20 cellular contexts compared by ENCODE assay signal in genomic region chr12:109706747-109707469, GRCh38. TPM values are rescaled to one million over a fixed set of nuclear protein-coding genes. Genes with fewer than 3 reads are reported as not detected.
DNase-seq lines count a peak whose midpoint lies in the region; ATAC-seq, FAIRE-seq and TF ChIP-seq lines count a peak whose summit lies in the region.
"Had no signal": no experiment of that assay in that cellular context is flagged by ENCODE, and none has a peak within 500 bp of the region (broad histone marks: within the 10 kb centered on the region; RNA-seq: fewer than 3 reads in every experiment).

No MANE protein-coding gene starts in this region.

- peaks cover 29% of the 10 kb centered on the region for H3K4me1 Mint-ChIP-seq in progenitor cell of endocrine pancreas (ENCODE audit: low read depth)
- H3K4me1 Mint-ChIP-seq: activated CD4-positive, alpha-beta T cell treated with anti-CD3 and anti-CD28 coated beads, Interleukin-2, amount 10 ng/mL, durations not matched to agents 24 days and 14 days; naive thymus-derived CD4-positive, alpha-beta T cell; stimulated activated effector memory CD8-positive, alpha-beta T cell treated with anti-CD3 and anti-CD28 coated beads, Interleukin-12 subunit alpha, Interleukin-12 subunit beta, amount 100 ng/mL, for 72 hours had no signal

- H3K36me3 Mint-ChIP-seq in progenitor cell of endocrine pancreas (ENCODE audit: insufficient read depth): no peaks in the 10 kb centered on the region
- H3K36me3 Mint-ChIP-seq: naive thymus-derived CD4-positive, alpha-beta T cell; stimulated activated effector memory CD8-positive, alpha-beta T cell treated with anti-CD3 and anti-CD28 coated beads, Interleukin-12 subunit alpha, Interleukin-12 subunit beta, amount 100 ng/mL, for 72 hours had no signal

- no peak overlapping the region for H4K5ac ChIP-seq in H1 (ENCODE audit: insufficient read length, low read depth, low read length)

- H2BK5ac ChIP-seq in H1 (ENCODE audit: low read depth, low read length): no peak overlapping the region

- no peak overlapping the region for H3K23ac ChIP-seq in H1 (ENCODE audit: insufficient read length)

- H3K27me3 Mint-ChIP-seq in progenitor cell of endocrine pancreas: peaks cover 14% of the 10 kb centered on the region

- no peak overlapping the region for H3K4me3 ChIP-seq in H1 (ENCODE audit: extremely low read depth in 1 of 4, insufficient read depth in 2 of 4, low read depth in 3 of 4, low read length in 4 of 4)
- H3K4me3 ChIP-seq in vagina: no peak overlapping the region
- H3K4me3 ChIP-seq: GM23338, right atrium auricular region had no signal

- TF ChIP-seq EP300 in H1 (IDR thresholded peaks at IDR 0.05; ENCODE audit: borderline replicate concordance in 1 of 2, low read depth in 2 of 2, low read length in 2 of 2): no peak

- ATAC-seq in HG02571 (IDR thresholded peaks at IDR 0.05; ENCODE audit: unreplicated experiment): no peak
- ATAC-seq: activated T-cell treated with anti-CD3 and anti-CD28 coated beads, Interleukin-2, amount 50 U/mL, for 4 hours; GM23338; naive thymus-derived CD4-positive, alpha-beta T cell; stimulated activated effector memory CD8-positive, alpha-beta T cell treated with anti-CD3 and anti-CD28 coated beads, Interleukin-12 subunit alpha, Interleukin-12 subunit beta, amount 100 ng/mL, for 72 hours had no signal

- H2AK5ac ChIP-seq in H1 (ENCODE audit: low read depth, low read length): no peak overlapping the region

- FAIRE-seq in H1 (lab: Jason Lieb, UNC) (no peak), HTR-8/SVneo (lab: Jason Lieb, UNC) (no peak)
- FAIRE-seq: RCC 7860 had no signal

- WGBS in H1 (ENCODE audit: extremely low coverage in 1 of 2, insufficient coverage in 1 of 2, insufficient read length in 1 of 2, insufficient replicate concordance in 2 of 2, low coverage in 1 of 2, low lambda C conversion rate in 2 of 2, missing lambda C conversion rate in 1 of 2), 2 experiments: 91% methylated on average over 10 of the region's 10 CpGs; no CpG with 5 or more reads in 1 of the 2 experiments

- H2BK12ac ChIP-seq in H1 (ENCODE audit: low read depth, low read length): no peak overlapping the region

- no peak for TF ChIP-seq RAD21 in H1 (IDR thresholded peaks at IDR 0.05 in 1 of 2, conservative IDR thresholded peaks at IDR 0.05 in 1 of 2; ENCODE audit: low read depth in 2 of 2, low read length in 2 of 2)

- no peaks in the 10 kb centered on the region for H3K36me3 ChIP-seq in H1 (ENCODE audit: control insufficient read depth in 2 of 4, insufficient read depth in 4 of 4, low read length in 3 of 4)
- no peaks in the 10 kb centered on the region for H3K36me3 ChIP-seq in vagina
- H3K36me3 ChIP-seq: right atrium auricular region had no signal

- CTCF ChIA-PET in H1 (lab: Charles Lee; ENCODE audit: partially characterized antibody): interaction anchor here (0.6 to 2.1 kb wide), 9 partner anchors 9 to 1783 kb away, joined by 3 to 4 read pairs (median 3); no protein-coding TSS in a partner anchor

- peaks cover 0 to 7% (median 6%) of the 10 kb centered on the region in 4 experiments; a peak in 5 of 7 replicates for H3K27me3 ChIP-seq in H1 (replicated peaks in 1 of 4; ENCODE audit: control insufficient read depth in 3 of 4, extremely low read depth in 1 of 4, insufficient read depth in 3 of 4, low read length in 3 of 4)
- no peaks in the 10 kb centered on the region for H3K27me3 ChIP-seq in vagina
- H3K27me3 ChIP-seq: right atrium auricular region had no signal

- DNase-seq in DMS153 (lab: John Stamatoyannopoulos, UW): peak; percentile 64
- no peak for DNase-seq in DMS153 treated with DMSO at 0.1 percent for 48 hours (lab: John Stamatoyannopoulos, UW; ENCODE audit: unreplicated experiment)
- DNase-seq in NCI-H2227 treated with DMSO at 0.1 percent for 48 hours (lab: John Stamatoyannopoulos, UW): peak; percentile 51
- DNase-seq in H1 (ENCODE audit: low read depth in 1 of 2, low spot score in 2 of 2): no peak
- DNase-seq in progenitor cell of endocrine pancreas (ENCODE audit: low spot score, unreplicated experiment): no peak
- no peak for DNase-seq in vagina (ENCODE audit: extremely low spot score in 2 of 2)
- DNase-seq in HTR-8/SVneo (ENCODE audit: insufficient read length, low spot score): no peak
- DNase-seq: activated CD4-positive, alpha-beta T cell treated with anti-CD3 and anti-CD28 coated beads, Interleukin-2, amount 10 ng/mL, durations not matched to agents 24 days and 14 days; activated T-cell treated with anti-CD3 and anti-CD28 coated beads, Interleukin-2, amount 50 U/mL, for 4 hours; CD4-positive, alpha-beta T cell; glutamatergic neuron; KBM-7; naive thymus-derived CD4-positive, alpha-beta T cell; NCI-H2029; stimulated activated CD4-positive, alpha-beta T cell treated with anti-CD3 and anti-CD28 coated beads, Interleukin-4, amount 100 ng/mL, for 24 hours had no signal

- no peak overlapping the region for H2BK15ac ChIP-seq in H1 (ENCODE audit: low read length)

- H3K9me3 Mint-ChIP-seq in progenitor cell of endocrine pancreas (ENCODE audit: low read depth): no peaks in the 10 kb centered on the region
- H3K9me3 Mint-ChIP-seq: activated CD4-positive, alpha-beta T cell treated with anti-CD3 and anti-CD28 coated beads, Interleukin-2, amount 10 ng/mL, durations not matched to agents 24 days and 14 days; activated T-cell treated with anti-CD3 and anti-CD28 coated beads, Interleukin-2, amount 50 U/mL, for 4 hours; CD4-positive, alpha-beta T cell; GM23338; naive thymus-derived CD4-positive, alpha-beta T cell; stimulated activated effector memory CD8-positive, alpha-beta T cell treated with anti-CD3 and anti-CD28 coated beads, Interleukin-12 subunit alpha, Interleukin-12 subunit beta, amount 100 ng/mL, for 72 hours had no signal

- H2BK120ac ChIP-seq in H1 (replicated peaks; ENCODE audit: low read depth, low read length): no peak overlapping the region

- peak overlapping the region; percentile 43; the same call in 1 of the 2 replicates for H4K8ac ChIP-seq in H1 (ENCODE audit: extremely low read depth, insufficient read depth, low read length)

- no peak overlapping the region for H2AFZ ChIP-seq in H1 (ENCODE audit: low read length)
- H2AFZ ChIP-seq: GM23338 had no signal

- intact Hi-C loops in vagina (cut with DNase I): no loop called here

- H3K4me2 ChIP-seq in H1 (ENCODE audit: insufficient read depth in 1 of 2, low read depth in 2 of 2, low read length in 2 of 2): no peak overlapping the region
- H3K4me2 ChIP-seq: GM23338 had no signal

- H3K4ac ChIP-seq in H1 (replicated peaks; ENCODE audit: insufficient read length, low read depth, low read length): no peak overlapping the region

- H3K56ac ChIP-seq in H1 (replicated peaks; ENCODE audit: insufficient read length, low read depth, low read length): no peak overlapping the region

- no peak overlapping the region for H3K18ac ChIP-seq in H1 (ENCODE audit: extremely low read depth, low read length)

- H3K79me1 ChIP-seq in H1 (ENCODE audit: low read depth, low read length): no peaks in the 10 kb centered on the region; the same call in 1 of the 2 replicates

- H3K4me1 ChIP-seq in H1 (replicated peaks in 1 of 4; ENCODE audit: control insufficient read depth in 3 of 4, insufficient read depth in 4 of 4, low read length in 3 of 4) (peaks cover 0 to 9% (median 2%) of the 10 kb centered on the region in 4 experiments; a peak in 4 of 7 replicates), vagina (no peaks in the 10 kb centered on the region)

- no peak overlapping the region for H3K14ac ChIP-seq in H1 (ENCODE audit: insufficient read length)

- peak overlapping the region; percentile 80 for H3K27ac Mint-ChIP-seq in progenitor cell of endocrine pancreas
- H3K27ac Mint-ChIP-seq: activated CD4-positive, alpha-beta T cell treated with anti-CD3 and anti-CD28 coated beads, Interleukin-2, amount 10 ng/mL, durations not matched to agents 24 days and 14 days; CD4-positive, alpha-beta T cell; GM23338; stimulated activated effector memory CD8-positive, alpha-beta T cell treated with anti-CD3 and anti-CD28 coated beads, Interleukin-12 subunit alpha, Interleukin-12 subunit beta, amount 100 ng/mL, for 72 hours had no signal

- H3K79me2 ChIP-seq in H1 (ENCODE audit: control insufficient read depth in 1 of 2, insufficient read depth in 2 of 2, low read length in 2 of 2): no peaks in the 10 kb centered on the region

- no peak overlapping the region for H3K9ac ChIP-seq in H1 (replicated peaks in 1 of 4; ENCODE audit: extremely low read depth in 1 of 4, low read depth in 3 of 4, low read length in 3 of 4)

- no peak overlapping the region for H4K91ac ChIP-seq in H1 (replicated peaks; ENCODE audit: insufficient read length, low read length)

- TF ChIP-seq POLR2A in H1 (IDR thresholded peaks at IDR 0.05; ENCODE audit: control extremely low read depth in 1 of 2, low read depth in 2 of 2, low read length in 2 of 2): no peak
- TF ChIP-seq POLR2A in vagina (IDR thresholded peaks at IDR 0.05): no peak

- H3K9me3 ChIP-seq in H1 (ENCODE audit: insufficient read depth in 2 of 2, low read depth in 1 of 2, low read length in 1 of 2) (no peaks in the 10 kb centered on the region), vagina (no peaks in the 10 kb centered on the region)
- H3K9me3 ChIP-seq: right atrium auricular region had no signal

- peak overlapping the region; percentile 22 for H3K4me3 Mint-ChIP-seq in progenitor cell of endocrine pancreas (ENCODE audit: low read depth)
- H3K4me3 Mint-ChIP-seq: activated CD4-positive, alpha-beta T cell treated with anti-CD3 and anti-CD28 coated beads, Interleukin-2, amount 10 ng/mL, durations not matched to agents 24 days and 14 days; activated T-cell treated with anti-CD3 and anti-CD28 coated beads, Interleukin-2, amount 50 U/mL, for 4 hours; CD4-positive, alpha-beta T cell; GM23338; naive thymus-derived CD4-positive, alpha-beta T cell; stimulated activated effector memory CD8-positive, alpha-beta T cell treated with anti-CD3 and anti-CD28 coated beads, Interleukin-12 subunit alpha, Interleukin-12 subunit beta, amount 100 ng/mL, for 72 hours had no signal

- no peak overlapping the region for H3K27ac ChIP-seq in H1 (ENCODE audit: low read depth, low read length)
- no peak overlapping the region for H3K27ac ChIP-seq in vagina
- H3K27ac ChIP-seq: right atrium auricular region had no signal

- POLR2A ChIA-PET in H1 (lab: Charles Lee; ENCODE audit: partially characterized antibody): no interaction called here

- no peak overlapping the region for H2BK20ac ChIP-seq in H1 (ENCODE audit: low read length)

- no peaks in the 10 kb centered on the region for H4K20me1 ChIP-seq in H1 (replicated peaks in 1 of 2; ENCODE audit: control insufficient read depth in 1 of 2, insufficient read depth in 2 of 2, low read length in 2 of 2)

- TF ChIP-seq CTCF in H1 (IDR thresholded peaks at IDR 0.05; ENCODE audit: control extremely low read depth in 1 of 3, insufficient read depth in 1 of 3, low read depth in 1 of 3, low read length in 3 of 3) (no peak), progenitor cell of endocrine pancreas (IDR thresholded peaks at IDR 0.05; ENCODE audit: unreplicated experiment) (no peak), vagina (IDR thresholded peaks at IDR 0.05) (no peak)

- H3K23me2 ChIP-seq in H1 (ENCODE audit: low read depth, low read length): no peaks in the 10 kb centered on the region

RNA-seq across cellular contexts. Expression of gene FAM222A, which starts 6.7 kb away (rescaled TPM):
- total RNA-seq in H1 (2021; fragmentation: NEBNext Ultra II Directional; extraction: Animal tissue kit (Norgen Biotek cat#: 25700)): 1.1 and 1.5 TPM in 2 replicates
- 0.94 and 1.6 TPM in 2 replicates for polyA plus RNA-seq in H1 (2011; rRNA removed)
- polyA plus RNA-seq in H1 (2011; cell fraction: cytosol; rRNA removed): 0.85 TPM
- 0.93 TPM for polyA plus RNA-seq in H1 (2011; cell fraction: nucleus; rRNA removed)
- 0.81 to 1.1 TPM (median 0.88 TPM) in 4 replicates for polyA plus RNA-seq in H1 (2012, experiment 1 of 2)
- polyA plus RNA-seq in H1 (2012, experiment 2 of 2): 0.91 TPM
- 1.1 TPM for polyA plus RNA-seq in H1 (2013, experiment 1 of 2)
- polyA plus RNA-seq in H1 (2013, experiment 2 of 2): 1.1 TPM
- polyA minus RNA-seq in H1 (2011; rRNA and poly(A)+ RNA removed): 0.61 and 0.95 TPM in 2 replicates
- polyA minus RNA-seq in H1 (2011; cell fraction: cytosol; rRNA and poly(A)+ RNA removed): 1.9 TPM
- polyA minus RNA-seq in H1 (2011; cell fraction: nucleus; rRNA and poly(A)+ RNA removed): 2.7 TPM
- total RNA-seq in progenitor cell of endocrine pancreas (11.6 and 12.7 TPM in 2 replicates), vagina (1.5 TPM)

Comparison
In these comparisons a context has a peak if more than half of its experiments do, and no peak if none do; other contexts are left out.
1. DNase-seq: peak in DMS153 (single experiment) and NCI-H2227 treated with DMSO at 0.1 percent for 48 hours (single experiment); none in DMS153 treated with DMSO at 0.1 percent for 48 hours (single experiment), H1 (0 of 2), progenitor cell of endocrine pancreas (single experiment), vagina (0 of 2) and HTR-8/SVneo (single experiment).